ENCODE assay signal across 15 cellular contexts in the genomic region with DNA sequence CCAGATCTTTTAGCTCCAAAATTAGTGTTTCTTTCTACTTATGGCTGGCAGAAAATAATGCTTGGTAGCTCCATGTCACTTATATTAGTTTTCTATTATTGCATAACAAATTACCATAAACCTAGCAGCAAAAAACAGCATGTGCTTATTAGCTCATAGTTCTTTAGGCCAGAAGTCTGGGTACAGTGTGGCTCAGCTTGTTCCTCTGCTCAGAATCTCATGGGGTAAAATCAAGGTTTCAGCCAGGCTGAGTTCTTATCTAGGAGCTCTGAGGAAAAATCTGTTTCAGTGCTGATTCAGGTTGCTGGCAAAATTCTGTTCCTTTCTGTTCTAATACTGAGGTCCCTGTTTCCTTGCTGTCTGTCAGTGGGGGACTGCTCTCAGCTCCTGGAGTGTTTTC.
DNase-seq lines count a peak whose midpoint lies in the region; TF ChIP-seq lines count a peak whose summit lies in the region.
"Had no signal": no experiment of that assay in that cellular context is flagged by ENCODE, and none has a peak within 500 bp of the region (broad histone marks: within the 10 kb centered on the region; RNA-seq: fewer than 3 reads in every experiment).

No MANE protein-coding gene starts in this region.

- peak overlapping the region; percentile 84 for H3K9ac ChIP-seq in adipocyte (ENCODE audit: low read length)
- H3K9ac ChIP-seq: KMS-11 had no signal

- H3K27me3 Mint-ChIP-seq in type B pancreatic cell: no peaks in the 10 kb centered on the region

- H3K9me3 ChIP-seq in adipocyte (ENCODE audit: control insufficient read depth, low read length) (no peaks in the 10 kb centered on the region), left ventricle myocardium inferior (replicated peaks) (no peaks in the 10 kb centered on the region)
- H3K9me3 ChIP-seq: Caco-2, Peyer's patch had no signal

- peak overlapping the region; percentile 88 for H3K27ac Mint-ChIP-seq in type B pancreatic cell

- H3K4me3 ChIP-seq in adipocyte (ENCODE audit: low read length) (peak overlapping the region; percentile 2), left ventricle myocardium inferior (no peak overlapping the region)
- H3K4me3 ChIP-seq: Peyer's patch had no signal

- no peak overlapping the region for H3K4me3 Mint-ChIP-seq in type B pancreatic cell

- peaks cover 4% of the 10 kb centered on the region for H3K9me3 Mint-ChIP-seq in type B pancreatic cell

- TF ChIP-seq CTCF in left ventricle myocardium inferior (IDR thresholded peaks at IDR 0.05; ENCODE audit: borderline replicate concordance) (no peak), type B pancreatic cell (conservative IDR thresholded peaks at IDR 0.05) (no peak)

- H3K36me3 ChIP-seq in adipocyte (ENCODE audit: control insufficient read depth, insufficient read depth, low read length, severe bottlenecking) (no peaks in the 10 kb centered on the region), left ventricle myocardium inferior (no peaks in the 10 kb centered on the region)
- H3K36me3 ChIP-seq: Peyer's patch had no signal

- H3K27ac ChIP-seq in left ventricle myocardium inferior (replicated peaks): peak overlapping the region; percentile 27
- H3K27ac ChIP-seq: KMS-11, Peyer's patch had no signal

- H3K4me1 Mint-ChIP-seq in type B pancreatic cell (ENCODE audit: unreplicated experiment): peaks cover 4% of the 10 kb centered on the region

- H3K4me1 ChIP-seq in adipocyte (ENCODE audit: control insufficient read depth, insufficient read depth, low read length) (peaks cover 43% of the 10 kb centered on the region), left ventricle myocardium inferior (no peaks in the 10 kb centered on the region)
- H3K4me1 ChIP-seq: Caco-2, Peyer's patch had no signal

- H3K36me3 Mint-ChIP-seq in type B pancreatic cell: no peaks in the 10 kb centered on the region

- DNase-seq in adipocyte (ENCODE audit: low read depth) (no peak), fibroblast of gingiva (ENCODE audit: low read depth) (peak; percentile 44), left ventricle myocardium inferior (no peak), type B pancreatic cell (ENCODE audit: extremely low spot score, unreplicated experiment) (no peak), NK-92 (lab: John Stamatoyannopoulos, UW; ENCODE audit: unreplicated experiment) (no peak)
- DNase-seq in NK-92 treated with Interleukin-12 subunit alpha and Interleukin-12 subunit beta, amount 100 ng/mL, for 24 hours (lab: John Stamatoyannopoulos, UW): no peak
- DNase-seq in activated CD8-positive, alpha-beta memory T cell treated with anti-CD3 and anti-CD28 coated beads, Interleukin-2, amount 50 U/mL, for 4 hours: no peak
- DNase-seq: Caco-2, DMS153, NCI-H1436 treated with DMSO at 0.1 percent for 48 hours, NCI-H2081, NCI-H510A treated with DMSO at 0.1 percent for 48 hours, Peyer's patch, SHP77 had no signal

- H3K27me3 ChIP-seq in adipocyte (replicated peaks; ENCODE audit: control insufficient read depth, insufficient read depth, low read length): no peaks in the 10 kb centered on the region
- H3K27me3 ChIP-seq in left ventricle myocardium inferior (ENCODE audit: low read depth): no peaks in the 10 kb centered on the region
- H3K27me3 ChIP-seq: Peyer's patch had no signal

- intact Hi-C loops in left ventricle myocardium inferior (cut with micrococcal nuclease): no loop called here
